Comparison of ENCODE assay signal across 1 cellular context in genomic region chr5:135107986-135108385, GRCh38.
TF ChIP-seq lines count a peak whose summit lies in the region.

No MANE protein-coding gene starts in this region.

TF ChIP-seq in IMR-90, 13 proteins besides CTCF, POLR2A, EP300 and RAD21 (continued from another document):
- no peak for TF ChIP-seq USF2 (IDR thresholded peaks at IDR 0.05; ENCODE audit: low read depth, low read length)
- no peak for TF ChIP-seq MXI1 (IDR thresholded peaks at IDR 0.05; ENCODE audit: borderline replicate concordance, low read depth, low read length)
- no peak for TF ChIP-seq MAZ (IDR thresholded peaks at IDR 0.05; ENCODE audit: borderline replicate concordance, low read depth, low read length)
